In the genomic region with DNA sequence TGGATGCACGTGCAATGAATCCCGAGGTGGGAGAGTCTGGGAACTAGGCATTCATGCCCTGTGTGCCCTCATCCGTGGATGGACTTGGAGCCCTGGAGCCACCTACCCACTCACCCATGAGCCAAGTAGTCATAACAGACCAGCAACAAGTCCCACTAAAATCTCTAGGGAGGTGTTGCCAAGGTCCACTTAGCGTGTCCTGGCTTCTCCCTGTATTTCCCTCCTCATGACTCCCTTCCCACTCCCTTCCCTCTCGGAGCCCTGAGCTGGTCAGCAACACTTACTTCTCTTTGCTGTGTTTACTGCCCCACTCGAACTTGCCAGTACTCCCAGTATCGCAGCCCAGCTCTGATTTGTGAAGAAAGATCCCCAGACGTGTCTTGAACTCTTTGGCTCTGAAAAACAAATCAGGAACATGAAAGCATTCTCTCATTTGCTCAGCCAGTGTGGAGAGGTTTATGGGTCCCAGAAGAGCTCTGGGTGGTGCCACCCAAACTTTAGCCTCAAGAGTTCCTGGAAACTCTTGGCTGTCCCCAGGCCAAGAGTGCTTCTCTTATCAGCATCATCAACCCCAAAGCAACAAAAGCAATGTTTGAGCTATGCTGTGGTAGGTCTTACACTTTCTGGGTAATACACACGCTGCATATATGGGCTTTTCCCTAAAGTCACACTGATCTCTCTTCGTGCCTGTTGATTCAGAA, we compare ENCODE assay signal across 8 cellular contexts. TPM values are rescaled to one million over a fixed set of nuclear protein-coding genes. Genes with fewer than 3 reads are reported as not detected.
DNase-seq lines count a peak whose midpoint lies in the region; ATAC-seq and TF ChIP-seq lines count a peak whose summit lies in the region.

No MANE protein-coding gene starts in this region.

- no peak for TF ChIP-seq CTCF in C4-2B (conservative IDR thresholded peaks at IDR 0.05)
- no peak for TF ChIP-seq CTCF in HFFc6 (IDR thresholded peaks at IDR 0.05)

- intact Hi-C loops in posterior cingulate gyrus (cut with DNase I), result loop anchor here (1.0 to 10.0 kb wide), 2 partner anchors 179 to 518 kb away; no protein-coding TSS in a partner anchor

- no peak overlapping the region for H3K27ac Mint-ChIP-seq in HFFc6

- no peak for ATAC-seq in GM18517 (IDR thresholded peaks at IDR 0.05; ENCODE audit: unreplicated experiment)
- ATAC-seq in HG03196 (IDR thresholded peaks at IDR 0.05; ENCODE audit: unreplicated experiment), result no peak
- ATAC-seq in HG02759 (IDR thresholded peaks at IDR 0.05; ENCODE audit: unreplicated experiment), result no peak

- no peaks in the 10 kb centered on the region for H3K36me3 Mint-ChIP-seq in HFFc6 (ENCODE audit: low read depth)

- H3K9ac ChIP-seq in adipocyte (ENCODE audit: low read length), result peak overlapping the region; percentile 68

- H3K4me1 Mint-ChIP-seq in HFFc6 (ENCODE audit: low read depth), result peaks cover 35% of the 10 kb centered on the region

- H3K4me1 ChIP-seq in adipocyte (ENCODE audit: control insufficient read depth, insufficient read depth, low read length), result peaks cover 25% of the 10 kb centered on the region
- peaks cover 0 to 22% of the 10 kb centered on the region in 2 donors for H3K4me1 ChIP-seq in muscle layer of duodenum (ENCODE audit: control insufficient read depth in 1 of 2, insufficient read depth in 2 of 2, low read length in 2 of 2)

- peak overlapping the region; percentile 84 for H3K4me3 Mint-ChIP-seq in HFFc6

- no peaks in the 10 kb centered on the region; the same call in none of the 2 replicates for H3K27me3 Mint-ChIP-seq in HFFc6 (ENCODE audit: insufficient read depth)

- H3K4me3 ChIP-seq in adipocyte (ENCODE audit: low read length) (peak overlapping the region; percentile 80), muscle layer of duodenum (ENCODE audit: low read depth in 1 of 2, low read length in 2 of 2) (peak overlapping the region; percentile 56 to 78)

- DNase-seq in HFFc6 (no peak), adipocyte (ENCODE audit: low read depth) (peak; percentile 24), posterior cingulate gyrus (no peak)

- no peaks in the 10 kb centered on the region for H3K27me3 ChIP-seq in adipocyte (replicated peaks; ENCODE audit: control insufficient read depth, insufficient read depth, low read length)
- no peaks in the 10 kb centered on the region for H3K27me3 ChIP-seq in muscle layer of duodenum (ENCODE audit: low read depth, low read length)

- H3K36me3 ChIP-seq in adipocyte (ENCODE audit: control insufficient read depth, insufficient read depth, low read length, severe bottlenecking) (peaks cover 15% of the 10 kb centered on the region), muscle layer of duodenum (ENCODE audit: control insufficient read depth in 1 of 2, insufficient read depth in 2 of 2, low read length in 2 of 2) (peaks cover 4 to 8% of the 10 kb centered on the region in 2 donors)

- H3K9me3 ChIP-seq in adipocyte (ENCODE audit: control insufficient read depth, low read length) (no peaks in the 10 kb centered on the region), muscle layer of duodenum (ENCODE audit: control insufficient read depth in 1 of 2, low read length in 2 of 2) (no peaks in the 10 kb centered on the region)

- no peaks in the 10 kb centered on the region for H3K9me3 Mint-ChIP-seq in HFFc6

- H3K27ac ChIP-seq in C4-2B, result peak overlapping the region; percentile 37; the same call in 1 of the 2 replicates
- peak overlapping the region; percentile 53 for H3K27ac ChIP-seq in muscle layer of duodenum (ENCODE audit: low read length)

RNA-seq across cellular contexts. Expression of gene RGS16, which starts 1.1 kb away (rescaled TPM):
- under 1 TPM; 0.31 to 0.59 (median 0.39) TPM for total RNA-seq in HFFc6 (2021; fragmentation: NEBNext Ultra II Directional; extraction: Animal tissue kit (Norgen Biotek cat#: 25700))

RNA-seq across cellular contexts. Expression of gene RNASEL, which starts 14.0 kb away (rescaled TPM):
- total RNA-seq in HFFc6 (2021; fragmentation: NEBNext Ultra II Directional; extraction: Animal tissue kit (Norgen Biotek cat#: 25700)), result 1 to 10 TPM; 3.6 to 4.1 (median 3.8) TPM
